Comparison of ENCODE assay signal across 8 cellular contexts in genomic region chr1:23838401-23838866, GRCh38. TPM values are rescaled to one million over a fixed set of nuclear protein-coding genes. Genes with fewer than 3 reads are reported as not detected.
DNase-seq lines count a peak whose midpoint lies in the region; ATAC-seq and TF ChIP-seq lines count a peak whose summit lies in the region.

No MANE protein-coding gene starts in this region.

- H3K9me3 Mint-ChIP-seq in activated naive CD8-positive, alpha-beta T cell treated with anti-CD3 and anti-CD28 coated beads, Interleukin-2, amount 10 ng/mL, durations not matched to agents 7 days and 5 days = no peaks in the 10 kb centered on the region

- peaks cover 10% of the 10 kb centered on the region for H3K27me3 Mint-ChIP-seq in activated naive CD8-positive, alpha-beta T cell treated with anti-CD3 and anti-CD28 coated beads, Interleukin-2, amount 10 ng/mL, durations not matched to agents 7 days and 5 days

- peaks cover 9% of the 10 kb centered on the region for H3K4me1 Mint-ChIP-seq in activated naive CD8-positive, alpha-beta T cell treated with anti-CD3 and anti-CD28 coated beads, Interleukin-2, amount 10 ng/mL, durations not matched to agents 7 days and 5 days

- H3K36me3 ChIP-seq in KMS-11 (ENCODE audit: insufficient read depth) (no peaks in the 10 kb centered on the region), left ventricle myocardium inferior (no peaks in the 10 kb centered on the region)

- H3K4me1 ChIP-seq in KMS-11 (ENCODE audit: low read depth, poor library complexity, severe bottlenecking) (peaks cover 4% of the 10 kb centered on the region), left ventricle myocardium inferior (peaks cover 7% of the 10 kb centered on the region)

- POLR2A ChIA-PET in activated naive CD8-positive, alpha-beta T cell treated with anti-CD3 and anti-CD28 coated beads, Interleukin-2, amount 10 ng/mL, durations not matched to agents 7 days and 5 days (lab: Charles Lee) = interaction anchor here (0.6 to 1.2 kb wide), 5 partner anchors 13 to 697 kb away, joined by 3 to 8 read pairs (median 3); partner anchors contain the start of gene HMGCL

- ATAC-seq in activated naive CD8-positive, alpha-beta T cell treated with anti-CD3 and anti-CD28 coated beads, Interleukin-2, amount 10 ng/mL, durations not matched to agents 7 days and 5 days (ENCODE audit: low read depth) = peak; percentile 97
- ATAC-seq in sciatic nerve (peak; percentile 98), HG02840 (IDR thresholded peaks at IDR 0.05; ENCODE audit: low FRiP score, unreplicated experiment) (no peak)

- H3K27me3 ChIP-seq in KMS-11 (ENCODE audit: insufficient read depth, low read depth) = no peaks in the 10 kb centered on the region; the same call in 1 of the 2 replicates
- H3K27me3 ChIP-seq in left ventricle myocardium inferior (ENCODE audit: low read depth) = peaks cover 5% of the 10 kb centered on the region

- H4K20me1 ChIP-seq in KMS-11 (ENCODE audit: insufficient read depth) = no peaks in the 10 kb centered on the region

- TF ChIP-seq CTCF in KMS-11 (conservative IDR thresholded peaks at IDR 0.05; ENCODE audit: low read depth, low read length) (no peak), left ventricle myocardium inferior (IDR thresholded peaks at IDR 0.05; ENCODE audit: borderline replicate concordance) (no peak)

- intact Hi-C loops in left ventricle myocardium inferior (cut with micrococcal nuclease) (no loop called here), sciatic nerve (cut with DNase I) (no loop called here)

- H3K9ac ChIP-seq in KMS-11 = no peak overlapping the region

- H3K9me3 ChIP-seq in left ventricle myocardium inferior (replicated peaks) = no peaks in the 10 kb centered on the region

- H3K4me2 ChIP-seq in KMS-11 = peak overlapping the region; percentile 68

- H3K27ac Mint-ChIP-seq in activated naive CD8-positive, alpha-beta T cell treated with anti-CD3 and anti-CD28 coated beads, Interleukin-2, amount 10 ng/mL, durations not matched to agents 7 days and 5 days = peak overlapping the region; percentile 6

- H3K4me3 ChIP-seq in KMS-11 (IDR thresholded peaks at IDR 0.05; ENCODE audit: insufficient read depth, low read depth, low read length) (peak overlapping the region; percentile 51), left ventricle myocardium inferior (peak overlapping the region; percentile 59)

- no peaks in the 10 kb centered on the region for H3K79me2 ChIP-seq in KMS-11 (ENCODE audit: insufficient read depth, low read depth)

- H3K27ac ChIP-seq in KMS-11 (no peak overlapping the region), left ventricle myocardium inferior (replicated peaks) (no peak overlapping the region)

- H3K36me3 Mint-ChIP-seq in activated naive CD8-positive, alpha-beta T cell treated with anti-CD3 and anti-CD28 coated beads, Interleukin-2, amount 10 ng/mL, durations not matched to agents 7 days and 5 days = no peaks in the 10 kb centered on the region

- peak overlapping the region; percentile 82 for H3K4me3 Mint-ChIP-seq in activated naive CD8-positive, alpha-beta T cell treated with anti-CD3 and anti-CD28 coated beads, Interleukin-2, amount 10 ng/mL, durations not matched to agents 7 days and 5 days

- peak overlapping the region; percentile 45; the same call in 1 of the 2 replicates for H2AFZ ChIP-seq in KMS-11 (ENCODE audit: low read depth)

- DNase-seq in NCI-H2081 (lab: John Stamatoyannopoulos, UW) = peak; percentile 43 to 55
- DNase-seq in NCI-H2081 treated with DMSO at 0.1 percent for 48 hours (lab: John Stamatoyannopoulos, UW) = no peak
- DNase-seq in SW480 (ENCODE audit: low spot score) = peak; percentile 53
- peak; percentile 77 for DNase-seq in activated naive CD8-positive, alpha-beta T cell treated with anti-CD3 and anti-CD28 coated beads, Interleukin-2, amount 10 ng/mL, durations not matched to agents 7 days and 5 days
- peak; percentile 70 for DNase-seq in left ventricle myocardium inferior
- peak; percentile 79 for DNase-seq in sciatic nerve (ENCODE audit: low spot score)

RNA-seq across cellular contexts. Expression of gene HMGCL, which starts 13.2 kb away (rescaled TPM):
- 10 to 100 TPM; 35.4 to 37.2 TPM for total RNA-seq in activated naive CD8-positive, alpha-beta T cell treated with anti-CD3 and anti-CD28 coated beads, Interleukin-2, amount 10 ng/mL, durations not matched to agents 7 days and 5 days
- total RNA-seq in left ventricle myocardium inferior = 31.9 TPM
- total RNA-seq in sciatic nerve = 34.4 TPM

RNA-seq across cellular contexts. Expression of gene FUCA1, which starts 29.7 kb away (rescaled TPM):
- total RNA-seq in activated naive CD8-positive, alpha-beta T cell treated with anti-CD3 and anti-CD28 coated beads, Interleukin-2, amount 10 ng/mL, durations not matched to agents 7 days and 5 days = 10 to 100 TPM; 17.2 to 19.6 TPM
- total RNA-seq in left ventricle myocardium inferior (11.4 TPM), sciatic nerve (22.3 TPM)

RNA-seq across cellular contexts. Expression of gene GALE, which starts 37.9 kb away (rescaled TPM):
- 10 to 100 TPM; 18.6 to 19.4 TPM for total RNA-seq in activated naive CD8-positive, alpha-beta T cell treated with anti-CD3 and anti-CD28 coated beads, Interleukin-2, amount 10 ng/mL, durations not matched to agents 7 days and 5 days
- 6.3 TPM for total RNA-seq in left ventricle myocardium inferior
- total RNA-seq in sciatic nerve = 15.8 TPM

RNA-seq across cellular contexts. Expression of gene LYPLA2, which starts 47.5 kb away (rescaled TPM):
- total RNA-seq in activated naive CD8-positive, alpha-beta T cell treated with anti-CD3 and anti-CD28 coated beads, Interleukin-2, amount 10 ng/mL, durations not matched to agents 7 days and 5 days = 10 to 100 TPM; 67.0 to 82.5 TPM
- total RNA-seq in left ventricle myocardium inferior (26.2 TPM), sciatic nerve (30.7 TPM)
